ENCODE assay signal across 8 cellular contexts in genomic region chr15:82749951-82750830, GRCh38. TPM values are rescaled to one million over a fixed set of nuclear protein-coding genes. Genes with fewer than 3 reads are reported as not detected.
DNase-seq lines count a peak whose midpoint lies in the region; ATAC-seq and TF ChIP-seq lines count a peak whose summit lies in the region.

No MANE protein-coding gene starts in this region.

- ATAC-seq in GM21576 (IDR thresholded peaks at IDR 0.05; ENCODE audit: unreplicated experiment): peak; percentile 94

- TF ChIP-seq CTCF in epithelial cell of proximal tubule (conservative IDR thresholded peaks at IDR 0.05; ENCODE audit: low read depth, low read length): no peak

- no peak for TF ChIP-seq RAD21 in Ishikawa (IDR thresholded peaks at IDR 0.05; ENCODE audit: low read depth)

- no peak for TF ChIP-seq EP300 in Ishikawa (IDR thresholded peaks at IDR 0.05; ENCODE audit: borderline replicate concordance)

- peak overlapping the region; percentile 69 for H3K4me3 ChIP-seq in epithelial cell of proximal tubule (ENCODE audit: low read depth, low read length)

- DNase-seq in DMS153 (lab: John Stamatoyannopoulos, UW): peak; percentile 74
- DNase-seq in OCI-M2 (lab: John Stamatoyannopoulos, UW; ENCODE audit: unreplicated experiment): peak; percentile 64
- peak; percentile 79 for DNase-seq in activated T-cell treated with anti-CD3 and anti-CD28 coated beads, Interleukin-2, amount 50 U/mL, for 1 hour
- DNase-seq in epithelial cell of proximal tubule (ENCODE audit: low read depth): peak; percentile 80
- DNase-seq in mucosa of gallbladder (ENCODE audit: low spot score): peak; percentile 93
- DNase-seq in stimulated activated CD8-positive, alpha-beta memory T cell treated with anti-CD3 and anti-CD28 coated beads, Interleukin-4, amount 100 ng/mL, for 24 hours (ENCODE audit: low read depth): peak; percentile 80

TF ChIP-seq in Ishikawa, 13 proteins besides CTCF, POLR2A, EP300 and RAD21:
- TF ChIP-seq USF1 (IDR thresholded peaks at IDR 0.05) (peak; percentile 68), TEAD4 (IDR thresholded peaks at IDR 0.05) (no peak), EGR1 (IDR thresholded peaks at IDR 0.05) (no peak), MAX (IDR thresholded peaks at IDR 0.05) (peak; percentile 96), REST (IDR thresholded peaks at IDR 0.05; ENCODE audit: low read depth) (no peak), TAF1 (IDR thresholded peaks at IDR 0.05; ENCODE audit: low read depth) (peak; percentile 83), CREB1 (IDR thresholded peaks at IDR 0.05; ENCODE audit: low read depth) (no peak; the same call in 1 of the 2 replicates), TCF12 (IDR thresholded peaks at IDR 0.05; ENCODE audit: low read depth) (no peak), NFIC (IDR thresholded peaks at IDR 0.05) (no peak), CEBPB (IDR thresholded peaks at IDR 0.05) (no peak), FOXM1 (IDR thresholded peaks at IDR 0.05; ENCODE audit: borderline replicate concordance, low read depth) (no peak), YY1 (IDR thresholded peaks at IDR 0.05; ENCODE audit: low read depth) (0 out of 2 replicates have a peak, but pooled peaks have one; percentile 48), ZBTB7A (IDR thresholded peaks at IDR 0.05; ENCODE audit: low read depth) (no peak)

RNA-seq across cellular contexts. Expression of gene AP3B2, which starts 40.5 kb away (rescaled TPM):
- total RNA-seq in epithelial cell of proximal tubule: under 0.01 and 0.07 TPM in 2 replicates
- 0.69 TPM for total RNA-seq in mucosa of gallbladder

RNA-seq across cellular contexts. Expression of gene FSD2, which starts 55.7 kb away (rescaled TPM):
- total RNA-seq in epithelial cell of proximal tubule (not detected in 2 replicates), mucosa of gallbladder (0.09 TPM)

RNA-seq across cellular contexts. Expression of gene WHAMM, which starts 59.2 kb away (rescaled TPM):
- total RNA-seq in epithelial cell of proximal tubule (6.0 TPM in 2 replicates), mucosa of gallbladder (10.0 TPM)

Comparison
In these comparisons a context has a peak if more than half of its experiments do, and no peak if none do; other contexts are left out.
1. Peak in every context shown above with its lines: DNase-seq, ATAC-seq and H3K4me3 ChIP-seq.